Comparison of ENCODE assay signal across 1 cellular context in genomic region chr9:134379774-134380431, GRCh38.
TF ChIP-seq lines count a peak whose summit lies in the region.

No MANE protein-coding gene starts in this region.

TF ChIP-seq in HEK293, 187 proteins besides CTCF, POLR2A, EP300 and RAD21 (continued from another document):
- TF ChIP-seq GLIS2 (tag by site-specific recombination; IDR thresholded peaks at IDR 0.05) (peak; percentile 57; the same call in 1 of the 2 replicates), ZNF211 (tag by site-specific recombination; IDR thresholded peaks at IDR 0.05; ENCODE audit: low read depth) (no peak), ZNF146 (tag by site-specific recombination; IDR thresholded peaks at IDR 0.05) (0 out of 2 replicates have a peak, but pooled peaks have one; percentile 12)
